28 cellular contexts compared by ENCODE assay signal in genomic region chr10:91339729-91340128, GRCh38.
DNase-seq lines count a peak whose midpoint lies in the region; ATAC-seq, FAIRE-seq and TF ChIP-seq lines count a peak whose summit lies in the region.
"Had no signal": no experiment of that assay in that cellular context is flagged by ENCODE, and none has a peak within 500 bp of the region (broad histone marks: within the 10 kb centered on the region; RNA-seq: fewer than 3 reads in every experiment).

No MANE protein-coding gene starts in this region.

- TF ChIP-seq RAD21 in SK-N-SH (IDR thresholded peaks at IDR 0.05; ENCODE audit: low read length), result no peak
- no peak for TF ChIP-seq RAD21 in GM12878 (IDR thresholded peaks at IDR 0.05; ENCODE audit: insufficient read depth, low read depth, low read length)

- POLR2A ChIA-PET in SK-N-SH (lab: Yijun Ruan, JAX) (no interaction called here), GM12878 (lab: Charles Lee) (no interaction called here)

- H3K4me1 Mint-ChIP-seq in stimulated activated naive CD8-positive, alpha-beta T cell treated with anti-CD3 and anti-CD28 coated beads, Interleukin-15, amount 100 ng/mL, for 72 hours, result peaks cover 6% of the 10 kb centered on the region
- H3K4me1 Mint-ChIP-seq: T-helper 17 cell had no signal

- no peaks in the 10 kb centered on the region for H3K27me3 Mint-ChIP-seq in stimulated activated naive CD8-positive, alpha-beta T cell treated with anti-CD3 and anti-CD28 coated beads, Interleukin-15, amount 100 ng/mL, for 72 hours

- in situ Hi-C loops in GM12878 (cut with MboI), result no loop called here

- TF ChIP-seq EP300 in SK-N-SH (IDR thresholded peaks at IDR 0.05; ENCODE audit: borderline replicate concordance in 1 of 2, low read depth in 1 of 2, low read length in 1 of 2) (no peak), GM12878 (IDR thresholded peaks at IDR 0.05; ENCODE audit: borderline replicate concordance in 1 of 2, control insufficient read depth in 1 of 2, low read depth in 2 of 2, low read length in 2 of 2) (no peak)

- no TSS peak for BruUV-seq in GM12878 (replicated peaks; lab: Mats Ljungman, UMichigan)

- no peak for FAIRE-seq in GM12878 (lab: Jason Lieb, UNC)
- FAIRE-seq: GM12892 had no signal

- peaks cover 11% of the 10 kb centered on the region for H3F3A ChIP-seq in SK-N-SH (replicated peaks; ENCODE audit: insufficient read depth)

- TF ChIP-seq CTCF in SK-N-SH (IDR thresholded peaks at IDR 0.05) (no peak), GM12878 (IDR thresholded peaks at IDR 0.05 in 2 of 3, conservative IDR thresholded peaks at IDR 0.05 in 1 of 3; ENCODE audit: control insufficient read depth in 2 of 3, extremely low read depth in 1 of 3, insufficient read depth in 1 of 3, low read depth in 3 of 3, low read length in 3 of 3) (no peak), dorsolateral prefrontal cortex (IDR thresholded peaks at IDR 0.05 in 54 of 56, conservative IDR thresholded peaks at IDR 0.05 in 2 of 56; ENCODE audit: low read depth in 1 of 56, partially characterized antibody in 56 of 56) (no peak)

- H4K20me1 ChIP-seq in SK-N-SH (ENCODE audit: insufficient read depth) (no peaks in the 10 kb centered on the region), GM12878 (ENCODE audit: control insufficient read depth, insufficient read depth) (no peaks in the 10 kb centered on the region)

- H3K79me2 ChIP-seq in SK-N-SH (ENCODE audit: insufficient read depth), result no peaks in the 10 kb centered on the region
- no peaks in the 10 kb centered on the region for H3K79me2 ChIP-seq in GM12878 (ENCODE audit: control insufficient read depth, insufficient read depth, low read length)

- H3K4me3 Mint-ChIP-seq in stimulated activated naive CD8-positive, alpha-beta T cell treated with anti-CD3 and anti-CD28 coated beads, Interleukin-15, amount 100 ng/mL, for 72 hours, result no peak overlapping the region
- H3K4me3 Mint-ChIP-seq: CD8-positive, alpha-beta T cell; T-helper 17 cell had no signal

- H3K4me1 ChIP-seq in SK-N-SH (ENCODE audit: control insufficient read depth in 1 of 2, insufficient read depth in 2 of 2, low read depth in 1 of 2, low read length in 1 of 2) (peaks cover 8 to 16% of the 10 kb centered on the region in 2 experiments; a peak in 3 of 4 replicates), GM12878 (ENCODE audit: control insufficient read depth, insufficient read depth, low read length) (no peaks in the 10 kb centered on the region)
- H3K4me1 ChIP-seq: Caco-2 had no signal

- H3K27ac ChIP-seq in SK-N-SH (ENCODE audit: low read depth in 2 of 2, low read length in 1 of 2), result no peak overlapping the region
- H3K27ac ChIP-seq in GM12878 (ENCODE audit: control insufficient read depth, insufficient read depth), result no peak overlapping the region
- peak overlapping the region in 1 of 59 donors; percentile 30 for H3K27ac ChIP-seq in dorsolateral prefrontal cortex
- H3K27ac ChIP-seq: C4-2B, GM23248, PC-9 had no signal

- H3K9ac ChIP-seq in SK-N-SH (no peak overlapping the region), GM12878 (ENCODE audit: control insufficient read depth, insufficient read depth, low read length) (no peak overlapping the region)
- H3K9ac ChIP-seq: GM23248 had no signal

- SMC1A ChIA-PET in GM12878 (lab: Charles Lee; ENCODE audit: uncharacterized antibody, unreplicated experiment), result interaction anchor here (1.3 kb wide), 1 partner anchor 15 kb away, joined by 3 read pairs; no protein-coding TSS in a partner anchor

- no peak for DNase-seq in SK-N-SH
- DNase-seq in NCI-H69 (lab: John Stamatoyannopoulos, UW), result peak; percentile 33
- DNase-seq in GM12878 (ENCODE audit: low read depth, low spot score), result no peak
- DNase-seq in superior temporal gyrus (ENCODE audit: extremely low spot score), result peak; percentile 13
- DNase-seq in AG08396 (ENCODE audit: low spot score), result no peak
- no peak for DNase-seq in dorsolateral prefrontal cortex
- no peak for DNase-seq in stimulated activated naive CD8-positive, alpha-beta T cell treated with anti-CD3 and anti-CD28 coated beads, Interleukin-15, amount 100 ng/mL, for 72 hours
- DNase-seq: Caco-2; CD8-positive, alpha-beta T cell; DMS79; GF-D8; GM23248; H7; Karpas-422; NCI-H1105 treated with DMSO at 0.1 percent for 48 hours; NCI-H1694 treated with DMSO at 0.1 percent for 48 hours; NCI-H2081 treated with DMSO at 0.1 percent for 48 hours; NCI-H2171; NCI-H345; NCI-H510A treated with DMSO at 0.1 percent for 48 hours; NCI-H748 treated with DMSO at 0.1 percent for 48 hours; NK-92 treated with Interleukin-12 subunit alpha and Interleukin-12 subunit beta, amount 100 ng/mL, for 24 hours; PC-9; Right ventricle myocardium superior; T-helper 17 cell had no signal

- H3K27ac Mint-ChIP-seq in stimulated activated naive CD8-positive, alpha-beta T cell treated with anti-CD3 and anti-CD28 coated beads, Interleukin-15, amount 100 ng/mL, for 72 hours, result no peak overlapping the region
- H3K27ac Mint-ChIP-seq: CD8-positive, alpha-beta T cell; T-helper 17 cell had no signal

- H3K27me3 ChIP-seq in SK-N-SH (ENCODE audit: insufficient read depth), result no peaks in the 10 kb centered on the region
- no peaks in the 10 kb centered on the region for H3K27me3 ChIP-seq in GM12878 (replicated peaks in 1 of 2; ENCODE audit: control insufficient read depth in 2 of 2, insufficient read depth in 2 of 2, low read length in 1 of 2)
- H3K27me3 ChIP-seq in dorsolateral prefrontal cortex, result no peaks in the 10 kb centered on the region

- ATAC-seq in SK-N-SH treated with all-trans-retinoic acid at 6 μM for 48 hours (no peak), GM12878 (peak; percentile 17; the same call in 1 of the 3 replicates)
- no peak for ATAC-seq in stimulated activated naive CD8-positive, alpha-beta T cell treated with anti-CD3 and anti-CD28 coated beads, Interleukin-15, amount 100 ng/mL, for 72 hours
- ATAC-seq: CD8-positive, alpha-beta T cell; T-helper 17 cell had no signal

- no peak for TF ChIP-seq POLR2A in GM12878 (IDR thresholded peaks at IDR 0.05; ENCODE audit: low read depth, low read length)

- CTCF ChIA-PET in SK-N-SH (lab: Yijun Ruan, JAX), result interaction anchor here (0.7 to 2.5 kb wide), 3 partner anchors 30 to 42 kb away, joined by 3 to 7 read pairs (median 5); no protein-coding TSS in a partner anchor
- CTCF ChIA-PET in GM12878 (lab: Yijun Ruan, JAX), result no interaction called here

- intact Hi-C loops in GM12878 (cut with micrococcal nuclease; ENCODE audit: unreplicated experiment) (no loop called here), dorsolateral prefrontal cortex (cut with DNase I) (loop anchor here in 1 of 2 donors (2.0 kb wide), 1 partner anchor 71 kb away; the partner anchor contains the start of gene HECTD2)

- H3K36me3 ChIP-seq in SK-N-SH (replicated peaks in 1 of 2; ENCODE audit: control insufficient read depth in 1 of 2, insufficient read depth in 2 of 2, low read length in 1 of 2) (no peaks in the 10 kb centered on the region), GM12878 (ENCODE audit: control insufficient read depth in 2 of 2, insufficient read depth in 2 of 2, low read length in 1 of 2) (no peaks in the 10 kb centered on the region)

- no peak overlapping the region for H3K4me2 ChIP-seq in SK-N-SH
- H3K4me2 ChIP-seq in GM12878 (ENCODE audit: control insufficient read depth, insufficient read depth), result no peak overlapping the region
- H3K4me2 ChIP-seq: PC-9 had no signal

- no peaks in the 10 kb centered on the region for H3K9me3 Mint-ChIP-seq in stimulated activated naive CD8-positive, alpha-beta T cell treated with anti-CD3 and anti-CD28 coated beads, Interleukin-15, amount 100 ng/mL, for 72 hours
- H3K9me3 Mint-ChIP-seq: CD8-positive, alpha-beta T cell had no signal

- H2AFZ ChIP-seq in SK-N-SH (ENCODE audit: low read depth), result no peak overlapping the region
- no peak overlapping the region for H2AFZ ChIP-seq in GM12878 (ENCODE audit: control insufficient read depth, low read depth, low read length)
- H2AFZ ChIP-seq: GM23248, PC-9 had no signal

- H3K4me3 ChIP-seq in SK-N-SH (ENCODE audit: low read depth in 2 of 2, low read length in 1 of 2), result no peak overlapping the region
- H3K4me3 ChIP-seq in GM12878, result no peak overlapping the region
- H3K4me3 ChIP-seq in dorsolateral prefrontal cortex, result no peak overlapping the region
- H3K4me3 ChIP-seq: GM23248, PC-9 had no signal

- no peaks in the 10 kb centered on the region for H3K9me2 ChIP-seq in SK-N-SH

- H3K9me3 ChIP-seq in SK-N-SH, result no peaks in the 10 kb centered on the region
- H3K9me3 ChIP-seq in GM12878 (replicated peaks; ENCODE audit: control insufficient read depth, insufficient read depth, low read length), result no peaks in the 10 kb centered on the region
- H3K9me3 ChIP-seq: Caco-2 had no signal

- 100% methylated on average over 1 of the region's 1 CpG for WGBS in SK-N-SH (ENCODE audit: low lambda C conversion rate)
- WGBS in GM12878 (ENCODE audit: insufficient coverage, insufficient replicate concordance, low lambda C conversion rate, missing lambda C conversion rate), result 0% methylated on average over 1 of the region's 1 CpG

- RAD21 ChIA-PET in GM12878 (lab: Charles Lee; ENCODE audit: unreplicated experiment), result no interaction called here

TF ChIP-seq in SK-N-SH, 30 proteins besides CTCF, POLR2A, EP300 and RAD21:
- no peak for TF ChIP-seq RXRA (IDR thresholded peaks at IDR 0.05; ENCODE audit: borderline replicate concordance, low read depth)
- peak; percentile 74; the same call in 1 of the 2 replicates for TF ChIP-seq RFX5 (IDR thresholded peaks at IDR 0.05; ENCODE audit: low read length)
TF ChIP-seq in SK-N-SH: peak in this region for 1.

TF ChIP-seq in SK-N-SH treated with all-trans-retinoic acid at 6 μM for 48 hours, 23 proteins besides CTCF, POLR2A, EP300 and RAD21 (continues in another document):
- no peak for TF ChIP-seq TCF4 (CRISPR knock-in tag; IDR thresholded peaks at IDR 0.05; ENCODE audit: borderline replicate concordance)

TF ChIP-seq in GM12878, 131 proteins besides CTCF, POLR2A, EP300 and RAD21 (continues in another document):
- TF ChIP-seq ZZZ3 (IDR thresholded peaks at IDR 0.05; ENCODE audit: control insufficient read depth, insufficient read length, low read depth), result no peak
- TF ChIP-seq, protein P1, sequence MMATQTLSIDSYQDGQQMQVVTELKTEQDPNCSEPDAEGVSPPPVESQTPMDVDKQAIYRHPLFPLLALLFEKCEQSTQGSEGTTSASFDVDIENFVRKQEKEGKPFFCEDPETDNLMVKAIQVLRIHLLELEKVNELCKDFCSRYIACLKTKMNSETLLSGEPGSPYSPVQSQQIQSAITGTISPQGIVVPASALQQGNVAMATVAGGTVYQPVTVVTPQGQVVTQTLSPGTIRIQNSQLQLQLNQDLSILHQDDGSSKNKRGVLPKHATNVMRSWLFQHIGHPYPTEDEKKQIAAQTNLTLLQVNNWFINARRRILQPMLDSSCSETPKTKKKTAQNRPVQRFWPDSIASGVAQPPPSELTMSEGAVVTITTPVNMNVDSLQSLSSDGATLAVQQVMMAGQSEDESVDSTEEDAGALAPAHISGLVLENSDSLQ (IDR thresholded peaks at IDR 0.05), result no peak

Comparison
In these comparisons a context has a peak if more than half of its experiments do, and no peak if none do; other contexts are left out.
1. DNase-seq: peak in NCI-H69 (single experiment) and superior temporal gyrus (single experiment); none in SK-N-SH (single experiment), GM12878 (single experiment), AG08396 (single experiment), dorsolateral prefrontal cortex (0 of 10) and stimulated activated naive CD8-positive, alpha-beta T cell treated with anti-CD3 and anti-CD28 coated beads, Interleukin-15, amount 100 ng/mL, for 72 hours (0 of 2).
2. Of the 26 proteins assayed by ChIP-seq in both GM12878 and SK-N-SH: peak only in GM12878: none; only in SK-N-SH: RFX5; in both: none; in neither: 25.